30 cellular contexts compared by ENCODE assay signal in the genomic region with DNA sequence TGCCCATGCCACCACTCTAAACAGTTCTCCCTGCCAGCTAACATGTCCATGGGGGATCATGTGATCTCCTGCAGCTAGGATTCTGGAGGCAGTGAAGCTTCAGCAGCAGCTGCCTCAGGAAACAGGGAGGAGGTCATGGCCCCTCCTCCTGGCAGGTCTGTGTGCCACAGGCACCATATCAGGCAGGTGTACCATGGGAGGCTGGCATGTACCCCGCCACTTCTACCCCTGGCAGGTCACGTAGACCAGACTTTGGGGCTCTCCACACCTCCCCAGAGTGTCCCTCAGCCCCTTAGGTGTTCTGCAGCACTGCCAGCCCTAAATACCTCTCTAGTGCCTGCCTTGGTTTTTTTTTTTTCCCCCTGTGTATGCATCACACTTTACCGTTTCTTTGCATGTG.
"Had no signal": no experiment of that assay in that cellular context is flagged by ENCODE, and none has a peak within 500 bp of the region (broad histone marks: within the 10 kb centered on the region; RNA-seq: fewer than 3 reads in every experiment).

No MANE protein-coding gene starts in this region.

- H3K27ac ChIP-seq: adrenal gland, ascending aorta, body of pancreas, brain microvascular endothelial cell, breast epithelium, cardiac muscle cell had no signal

- DNase-seq: activated effector memory CD4-positive, alpha-beta T cell treated with anti-CD3 and anti-CD28 coated beads, Interleukin-2, amount 50 U/mL, for 16 hours; activated effector memory CD4-positive, alpha-beta T cell treated with Interleukin-2 at 50 U/mL for 16 hours; activated gamma-delta T cell; activated gamma-delta T cell treated with Interleukin-2 at 50 U/mL for 16 hours; activated naive CD4-positive, alpha-beta T cell; activated naive CD4-positive, alpha-beta T cell treated with anti-CD3 and anti-CD28 coated beads for 36 hours; activated naive CD4-positive, alpha-beta T cell treated with anti-CD3 and anti-CD28 coated beads, Interleukin-2, amount 10 ng/mL, durations not matched to agents 7 days and 5 days; activated naive CD4-positive, alpha-beta T cell treated with anti-CD3 and anti-CD28 coated beads, Interleukin-2, amount 50 U/mL, for 16 hours; activated naive CD4-positive, alpha-beta T cell treated with Interleukin-2 at 50 U/mL for 16 hours; activated naive CD8-positive, alpha-beta T cell treated with anti-CD3 and anti-CD28 coated beads for 36 hours; activated naive CD8-positive, alpha-beta T cell treated with anti-CD3 and anti-CD28 coated beads, Interleukin-2, amount 10 ng/mL, durations not matched to agents 7 days and 5 days; activated naive CD8-positive, alpha-beta T cell treated with anti-CD3 and anti-CD28 coated beads, Interleukin-2, amount 50 U/mL, for 24 hours; activated T-cell treated with anti-CD3 and anti-CD28 coated beads, Interleukin-2, amount 50 U/mL, for 1 hour; activated T-cell treated with anti-CD3 and anti-CD28 coated beads, Interleukin-2, amount 50 U/mL, for 24 hours; activated T-cell treated with anti-CD3 and anti-CD28 coated beads, Interleukin-2, amount 50 U/mL, for 4 hours; activated T-cell treated with anti-CD3 and anti-CD28 coated beads, Interleukin-2, amount 50 U/mL, for 48 hours; activated T-cell treated with anti-CD3 and anti-CD28 coated beads, Interleukin-2, amount 50 U/mL, for 72 hours; adrenal gland; amniotic stem cell; amygdala; anterior cingulate cortex; body of pancreas; brain microvascular endothelial cell; central memory CD4-positive, alpha-beta T cell; cerebellar nuclear complex had no signal

- ATAC-seq: activated naive CD4-positive, alpha-beta T cell treated with anti-CD3 and anti-CD28 coated beads, Interleukin-2, amount 50 U/mL, for 72 hours; activated naive CD8-positive, alpha-beta T cell treated with anti-CD3 and anti-CD28 coated beads, Interleukin-2, amount 50 U/mL, for 24 hours; activated T-cell treated with anti-CD3 and anti-CD28 coated beads, Interleukin-2, amount 50 U/mL, for 4 hours; activated T-cell treated with anti-CD3 and anti-CD28 coated beads, Interleukin-2, amount 50 U/mL, for 72 hours; activated T-helper 17 cell treated with anti-CD3 and anti-CD28 coated beads, Interleukin-2, amount 50 U/mL, for 72 hours; body of pancreas had no signal

- H3K4me1 ChIP-seq: adrenal gland, ascending aorta, body of pancreas, breast epithelium had no signal

- H3K9me3 ChIP-seq: adrenal gland, ascending aorta, body of pancreas, breast epithelium had no signal

- H3K27me3 ChIP-seq: adrenal gland, ascending aorta, body of pancreas, brain microvascular endothelial cell, cardiac muscle cell had no signal

- H3K4me3 ChIP-seq: adrenal gland, ascending aorta, body of pancreas, breast epithelium, cardiac muscle cell had no signal

- H3K36me3 ChIP-seq: adrenal gland, ascending aorta, brain microvascular endothelial cell, breast epithelium, cardiac muscle cell had no signal
